31 cellular contexts compared by ENCODE assay signal in the genomic region with DNA sequence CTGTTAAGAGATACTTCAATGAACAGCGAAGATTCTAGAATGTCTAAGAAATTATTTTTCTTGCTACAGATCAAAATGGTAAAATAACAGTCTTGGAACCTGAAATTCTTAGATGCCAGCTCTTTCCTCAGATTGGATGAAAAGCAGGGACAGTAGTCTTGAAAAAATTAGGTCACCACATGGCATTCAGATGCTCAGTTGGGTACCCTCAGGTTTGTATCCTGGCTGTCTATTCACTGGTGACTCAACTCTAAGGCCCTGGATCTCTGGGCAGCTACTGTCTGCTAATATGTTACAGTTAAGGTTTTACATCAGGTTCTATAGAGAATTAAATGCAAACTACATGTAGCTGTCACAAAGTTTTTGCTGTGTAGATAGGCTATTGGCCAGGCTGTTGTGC.
"Had no signal": no experiment of that assay in that cellular context is flagged by ENCODE, and none has a peak within 500 bp of the region (broad histone marks: within the 10 kb centered on the region; RNA-seq: fewer than 3 reads in every experiment).

No MANE protein-coding gene starts in this region.

- H3K4me3 ChIP-seq: body of pancreas, esophagus muscularis mucosa, gastrocnemius medialis, heart left ventricle had no signal

- H3K27me3 Mint-ChIP-seq: activated CD4-positive, alpha-beta memory T cell treated with anti-CD3 and anti-CD28 coated beads, Interleukin-2, amount 10 ng/mL, durations not matched to agents 7 days and 5 days; activated CD4-positive, alpha-beta T cell treated with anti-CD3 and anti-CD28 coated beads for 36 hours; activated CD4-positive, alpha-beta T cell treated with anti-CD3 and anti-CD28 coated beads, Interleukin-2, amount 10 ng/mL, durations not matched to agents 7 days and 5 days; activated naive CD8-positive, alpha-beta T cell; activated T-helper 17 cell treated with anti-CD3 and anti-CD28 coated beads, Interleukin-2, amount 50 U/mL, for 72 hours; effector memory CD8-positive, alpha-beta T cell had no signal

- H3K4me3 Mint-ChIP-seq: activated CD4-positive, alpha-beta memory T cell treated with anti-CD3 and anti-CD28 coated beads, Interleukin-2, amount 10 ng/mL, durations not matched to agents 7 days and 5 days; activated CD4-positive, alpha-beta T cell treated with anti-CD3 and anti-CD28 coated beads for 36 hours; activated CD4-positive, alpha-beta T cell treated with anti-CD3 and anti-CD28 coated beads, Interleukin-2, amount 10 ng/mL, durations not matched to agents 7 days and 5 days; activated naive CD8-positive, alpha-beta T cell; activated T-cell treated with anti-CD3 and anti-CD28 coated beads, Interleukin-2, amount 50 U/mL, for 4 hours; activated T-helper 17 cell treated with anti-CD3 and anti-CD28 coated beads, Interleukin-2, amount 50 U/mL, for 72 hours; effector memory CD8-positive, alpha-beta T cell had no signal

- H3K36me3 Mint-ChIP-seq: activated naive CD8-positive, alpha-beta T cell had no signal

- H3K36me3 ChIP-seq: esophagus muscularis mucosa, gastrocnemius medialis, heart left ventricle had no signal

- FAIRE-seq: colon had no signal

- H3K27me3 ChIP-seq: body of pancreas, esophagus muscularis mucosa, foreskin keratinocyte, gastrocnemius medialis, heart left ventricle had no signal

- DNase-seq: activated CD4-positive, alpha-beta memory T cell treated with anti-CD3 and anti-CD28 coated beads, Interleukin-2, amount 10 ng/mL, durations not matched to agents 7 days and 5 days; activated CD4-positive, alpha-beta T cell treated with anti-CD3 and anti-CD28 coated beads for 36 hours; activated CD4-positive, alpha-beta T cell treated with anti-CD3 and anti-CD28 coated beads, Interleukin-2, amount 10 ng/mL, durations not matched to agents 7 days and 5 days; activated CD4-positive, alpha-beta T cell treated with anti-CD3 and anti-CD28 coated beads, Interleukin-2, amount 50 U/mL, for 4 hours; activated CD4-positive, CD25-positive, alpha-beta regulatory T cell; activated CD4-positive, CD25-positive, alpha-beta regulatory T cell treated with anti-CD3 and anti-CD28 coated beads, Interleukin-2, amount 50 U/mL, for 72 hours; activated CD8-positive, alpha-beta memory T cell treated with anti-CD3 and anti-CD28 coated beads, Interleukin-2, amount 50 U/mL, for 48 hours; activated effector memory CD4-positive, alpha-beta T cell treated with Interleukin-2 at 50 U/mL for 16 hours; activated gamma-delta T cell treated with Interleukin-2 at 50 U/mL for 16 hours; activated naive CD4-positive, alpha-beta T cell treated with anti-CD3 and anti-CD28 coated beads, Interleukin-2, amount 50 U/mL, for 16 hours; activated naive CD4-positive, alpha-beta T cell treated with Interleukin-2 at 50 U/mL for 16 hours; activated T-cell treated with anti-CD3 and anti-CD28 coated beads for 4 hours; activated T-cell treated with anti-CD3 and anti-CD28 coated beads, Interleukin-2, amount 50 U/mL, for 4 hours; amniotic stem cell; anterior cingulate cortex; body of pancreas; cortex of kidney; dermis blood vessel endothelial cell; effector CD4-positive, alpha-beta T cell; effector memory CD8-positive, alpha-beta T cell; erythroblast; foreskin keratinocyte; gastrocnemius medialis; glutamatergic neuron; heart left ventricle; hypothalamus; T-helper 2 cell had no signal

- H3K4me1 ChIP-seq: esophagus muscularis mucosa, foreskin keratinocyte, gastrocnemius medialis, heart left ventricle had no signal

- ATAC-seq: activated CD4-positive, alpha-beta T cell treated with anti-CD3 and anti-CD28 coated beads for 36 hours; activated T-cell treated with anti-CD3 and anti-CD28 coated beads, Interleukin-2, amount 50 U/mL, for 4 hours; activated T-helper 17 cell treated with anti-CD3 and anti-CD28 coated beads, Interleukin-2, amount 50 U/mL, for 72 hours; body of pancreas; effector memory CD8-positive, alpha-beta T cell; foreskin keratinocyte; gastrocnemius medialis; heart left ventricle had no signal

- H3K27ac ChIP-seq: body of pancreas, esophagus muscularis mucosa, foreskin keratinocyte, gastrocnemius medialis, heart left ventricle had no signal

- H3K9me3 Mint-ChIP-seq: activated CD4-positive, alpha-beta memory T cell treated with anti-CD3 and anti-CD28 coated beads, Interleukin-2, amount 10 ng/mL, durations not matched to agents 7 days and 5 days; activated CD4-positive, alpha-beta T cell treated with anti-CD3 and anti-CD28 coated beads, Interleukin-2, amount 10 ng/mL, durations not matched to agents 7 days and 5 days; activated T-cell treated with anti-CD3 and anti-CD28 coated beads, Interleukin-2, amount 50 U/mL, for 4 hours had no signal

- H3K9me3 ChIP-seq: body of pancreas, esophagus muscularis mucosa, gastrocnemius medialis, heart left ventricle had no signal

- H3K4me1 Mint-ChIP-seq: activated CD4-positive, alpha-beta memory T cell treated with anti-CD3 and anti-CD28 coated beads, Interleukin-2, amount 10 ng/mL, durations not matched to agents 7 days and 5 days; activated CD4-positive, alpha-beta T cell treated with anti-CD3 and anti-CD28 coated beads for 36 hours; activated CD4-positive, alpha-beta T cell treated with anti-CD3 and anti-CD28 coated beads, Interleukin-2, amount 10 ng/mL, durations not matched to agents 7 days and 5 days; activated T-helper 17 cell treated with anti-CD3 and anti-CD28 coated beads, Interleukin-2, amount 50 U/mL, for 72 hours had no signal

- H3K27ac Mint-ChIP-seq: activated CD4-positive, alpha-beta memory T cell treated with anti-CD3 and anti-CD28 coated beads, Interleukin-2, amount 10 ng/mL, durations not matched to agents 7 days and 5 days; activated CD4-positive, alpha-beta T cell treated with anti-CD3 and anti-CD28 coated beads for 36 hours; activated CD4-positive, alpha-beta T cell treated with anti-CD3 and anti-CD28 coated beads, Interleukin-2, amount 10 ng/mL, durations not matched to agents 7 days and 5 days; activated naive CD8-positive, alpha-beta T cell; activated T-helper 17 cell treated with anti-CD3 and anti-CD28 coated beads, Interleukin-2, amount 50 U/mL, for 72 hours; effector memory CD8-positive, alpha-beta T cell had no signal
